ENCODE assay signal across 2 cellular contexts in genomic region chr6:30131947-30132497, GRCh38.
TF ChIP-seq lines count a peak whose summit lies in the region.

No MANE protein-coding gene starts in this region.

TF ChIP-seq in HepG2, 621 proteins besides CTCF, POLR2A, EP300 and RAD21:
- TF ChIP-seq ZNF772 (CRISPR knock-in tag; IDR thresholded peaks at IDR 0.05) (peak; percentile 39; the same call in 1 of the 2 replicates), NFAT5 (CRISPR knock-in tag; IDR thresholded peaks at IDR 0.05) (no peak), MAFK (conservative IDR thresholded peaks at IDR 0.05 in 1 of 2, IDR thresholded peaks at IDR 0.05 in 1 of 2; ENCODE audit: low read length in 2 of 2) (peak; percentile 87 to 89), GMEB2 (CRISPR knock-in tag; IDR thresholded peaks at IDR 0.05; ENCODE audit: low read depth) (no peak), ZNF441 (CRISPR knock-in tag; IDR thresholded peaks at IDR 0.05; ENCODE audit: borderline replicate concordance) (no peak), MAFF (IDR thresholded peaks at IDR 0.05; ENCODE audit: low read depth, low read length) (peak; percentile 86), CBX1 (IDR thresholded peaks at IDR 0.05; ENCODE audit: low read depth) (no peak), ZBTB46 (CRISPR knock-in tag; IDR thresholded peaks at IDR 0.05; ENCODE audit: borderline replicate concordance) (0 out of 2 replicates have a peak, but pooled peaks have one; percentile 39)

TF ChIP-seq in PFSK-1, 5 proteins besides CTCF, POLR2A, EP300 and RAD21:
- TF ChIP-seq POLR2AphosphoS5 (IDR thresholded peaks at IDR 0.05; ENCODE audit: low read depth, low read length), result no peak
- TF ChIP-seq SIN3A (IDR thresholded peaks at IDR 0.05; ENCODE audit: borderline replicate concordance, insufficient read depth, low read length), result peak; percentile 56; the same call in 1 of the 2 replicates
